Comparison of ENCODE assay signal across 8 cellular contexts in genomic region chr9:33288828-33289483, GRCh38. TPM values are rescaled to one million over a fixed set of nuclear protein-coding genes. Genes with fewer than 3 reads are reported as not detected.
DNase-seq lines count a peak whose midpoint lies in the region; ATAC-seq and TF ChIP-seq lines count a peak whose summit lies in the region.
"Had no signal": no experiment of that assay in that cellular context is flagged by ENCODE, and none has a peak within 500 bp of the region (broad histone marks: within the 10 kb centered on the region; RNA-seq: fewer than 3 reads in every experiment).

No MANE protein-coding gene starts in this region.

- peaks cover 12% of the 10 kb centered on the region for H4K20me1 ChIP-seq in Loucy (ENCODE audit: insufficient read depth, low read length, poor library complexity, severe bottlenecking)

- peaks cover 3% of the 10 kb centered on the region for H3K27me3 Mint-ChIP-seq in activated naive CD8-positive, alpha-beta T cell treated with anti-CD3 and anti-CD28 coated beads, Interleukin-2, amount 50 U/mL, for 24 hours
- H3K27me3 Mint-ChIP-seq: IgD-negative memory B cell had no signal

- no peak for DNase-seq in activated naive CD8-positive, alpha-beta T cell treated with anti-CD3 and anti-CD28 coated beads, Interleukin-2, amount 50 U/mL, for 24 hours
- no peak for DNase-seq in lower lobe of right lung
- no peak for DNase-seq in testis
- no peak for DNase-seq in effector CD8-positive, alpha-beta T cell (lab: John Stamatoyannopoulos, UW)

- H3K27ac ChIP-seq in lower lobe of right lung (peak overlapping the region; percentile 100), testis (peak overlapping the region; percentile 89 to 95)

- no peak for TF ChIP-seq POLR2A in testis (IDR thresholded peaks at IDR 0.05)

- H3K4me1 Mint-ChIP-seq in activated naive CD8-positive, alpha-beta T cell treated with anti-CD3 and anti-CD28 coated beads, Interleukin-2, amount 50 U/mL, for 24 hours, result peaks cover 55% of the 10 kb centered on the region

- H3K36me3 Mint-ChIP-seq in activated naive CD8-positive, alpha-beta T cell treated with anti-CD3 and anti-CD28 coated beads, Interleukin-2, amount 50 U/mL, for 24 hours (ENCODE audit: low read depth), result peaks cover 28% of the 10 kb centered on the region

- no peak for TF ChIP-seq CTCF in Loucy (conservative IDR thresholded peaks at IDR 0.05; ENCODE audit: low read length)
- no peak for TF ChIP-seq CTCF in lower lobe of right lung (IDR thresholded peaks at IDR 0.05)
- no peak for TF ChIP-seq CTCF in testis (IDR thresholded peaks at IDR 0.05)

- H3K4me3 ChIP-seq in Loucy (ENCODE audit: low read length, poor library complexity, severe bottlenecking) (peak overlapping the region; percentile 87), lower lobe of right lung (peak overlapping the region; percentile 89), testis (peak overlapping the region; percentile 73 to 86)

- peaks cover 40% of the 10 kb centered on the region for H3K79me2 ChIP-seq in Loucy (ENCODE audit: insufficient read depth, low read length)

- intact Hi-C loops in lower lobe of right lung (cut with DNase I) (no loop called here), testis (cut with DNase I; ENCODE audit: low total_unique reads) (no loop called here)

- H3K27me3 ChIP-seq in Loucy (ENCODE audit: insufficient read depth, low read length, poor library complexity, severe bottlenecking) (no peaks in the 10 kb centered on the region), lower lobe of right lung (ENCODE audit: low read depth) (no peaks in the 10 kb centered on the region), testis (no peaks in the 10 kb centered on the region)

- H3F3A ChIP-seq in Loucy (ENCODE audit: low read depth), result peaks cover 7% of the 10 kb centered on the region

- no peak overlapping the region for H2AFZ ChIP-seq in Loucy (ENCODE audit: low read length)

- no peaks in the 10 kb centered on the region for H3K9me3 ChIP-seq in Loucy (ENCODE audit: insufficient read depth, low read depth, low read length)
- H3K9me3 ChIP-seq in lower lobe of right lung, result no peaks in the 10 kb centered on the region
- no peaks in the 10 kb centered on the region for H3K9me3 ChIP-seq in testis

- H3K9ac ChIP-seq in Loucy (ENCODE audit: low read depth, low read length, poor library complexity, severe bottlenecking), result peak overlapping the region; percentile 98

- 48 to 63% methylated on average over 4 to 14 of the region's 14 CpGs for WGBS in testis, 2 donors

- H3K27ac Mint-ChIP-seq in activated naive CD8-positive, alpha-beta T cell treated with anti-CD3 and anti-CD28 coated beads, Interleukin-2, amount 50 U/mL, for 24 hours, result peak overlapping the region; percentile 100

- no peaks in the 10 kb centered on the region for H3K9me2 ChIP-seq in Loucy (replicated peaks; ENCODE audit: low read depth, low read length)

- ATAC-seq in activated naive CD8-positive, alpha-beta T cell treated with anti-CD3 and anti-CD28 coated beads, Interleukin-2, amount 50 U/mL, for 24 hours, result no peak
- ATAC-seq in lower lobe of right lung, result no peak
- no peak for ATAC-seq in HG02759 (IDR thresholded peaks at IDR 0.05; ENCODE audit: unreplicated experiment)
- no peak for ATAC-seq in HG03469 (IDR thresholded peaks at IDR 0.05; ENCODE audit: unreplicated experiment)

- peak overlapping the region; percentile 96 for H3K4me3 Mint-ChIP-seq in activated naive CD8-positive, alpha-beta T cell treated with anti-CD3 and anti-CD28 coated beads, Interleukin-2, amount 50 U/mL, for 24 hours

- no peaks in the 10 kb centered on the region for H3K9me3 Mint-ChIP-seq in activated naive CD8-positive, alpha-beta T cell treated with anti-CD3 and anti-CD28 coated beads, Interleukin-2, amount 50 U/mL, for 24 hours
- H3K9me3 Mint-ChIP-seq: IgD-negative memory B cell had no signal

- peak overlapping the region; percentile 82 for H3K4me2 ChIP-seq in Loucy (ENCODE audit: low read depth, low read length, poor library complexity, severe bottlenecking)

- H3K4me1 ChIP-seq in Loucy (ENCODE audit: insufficient read depth, low read length, poor library complexity, severe bottlenecking), result peaks cover 15% of the 10 kb centered on the region
- peaks cover 52% of the 10 kb centered on the region for H3K4me1 ChIP-seq in lower lobe of right lung
- H3K4me1 ChIP-seq in testis, result peaks cover 23% of the 10 kb centered on the region

- H3K36me3 ChIP-seq in Loucy (ENCODE audit: insufficient read depth, low read length), result no peaks in the 10 kb centered on the region
- peaks cover 18% of the 10 kb centered on the region for H3K36me3 ChIP-seq in lower lobe of right lung
- H3K36me3 ChIP-seq in testis (ENCODE audit: low read depth, missing control alignments), result no peaks in the 10 kb centered on the region

RNA-seq across cellular contexts. Expression of gene NFX1, which starts 1.4 kb away (rescaled TPM):
- total RNA-seq in lower lobe of right lung (36.2 TPM), testis (10 to 100 TPM; 46.7 to 48.6 TPM)
- polyA plus RNA-seq in testis (ENCODE audit: insufficient read depth, low read depth, low replicate concordance), result 30.0 TPM

RNA-seq across cellular contexts. Expression of gene CHMP5, which starts 24.1 kb away (rescaled TPM):
- total RNA-seq in lower lobe of right lung (80.9 TPM), testis (10 to 100 TPM; 53.2 to 57.0 TPM)
- 84.1 TPM for polyA plus RNA-seq in testis (ENCODE audit: insufficient read depth, low read depth, low replicate concordance)

RNA-seq across cellular contexts. Expression of gene BAG1, which starts 24.4 kb away (rescaled TPM):
- total RNA-seq in lower lobe of right lung (98.5 TPM), testis (100 to 1,000 TPM in 1 of 2 donors, 10 to 100 TPM in 1; 96.6 to 147 TPM)
- 203 TPM for polyA plus RNA-seq in testis (ENCODE audit: insufficient read depth, low read depth, low replicate concordance)

RNA-seq across cellular contexts. Expression of gene SPINK4, which starts 49.0 kb away (rescaled TPM):
- total RNA-seq in lower lobe of right lung (not detected), testis (not detected)
- not detected for polyA plus RNA-seq in testis (ENCODE audit: insufficient read depth, low read depth, low replicate concordance)
- polyA plus RNA-seq: IgD-negative memory B cell had no signal
